ENCODE assay signal across 8 cellular contexts in genomic region chr6:57708061-57708460, GRCh38.
A peak's percentile ranks its signal among the peaks of the same experiment; 100 is the strongest.
DNase-seq lines count a peak whose midpoint lies in the region; FAIRE-seq and TF ChIP-seq lines count a peak whose summit lies in the region.
"Not testable (repeated sequence)": the region's sequence is repeated elsewhere in the genome, so short reads cannot be mapped to it uniquely, and the experiment has no call there.

No MANE protein-coding gene starts in this region.

- not testable (repeated sequence) for H2AFZ ChIP-seq in astrocyte (ENCODE audit: low read depth, low read length)

- not testable (repeated sequence) for H3K27me3 Mint-ChIP-seq in astrocyte (ENCODE audit: low read depth, unreplicated experiment)

- FAIRE-seq in RCC 7860 (lab: Jason Lieb, UNC) = not testable (repeated sequence)
- peak; percentile 54 for FAIRE-seq in astrocyte (lab: Jason Lieb, UNC)

- H4K20me1 ChIP-seq in astrocyte (ENCODE audit: insufficient read depth, low read length) = not testable (repeated sequence)

- H3K79me2 ChIP-seq in astrocyte (ENCODE audit: insufficient read depth, low read length) = not testable (repeated sequence)

- not testable (repeated sequence) for H3K9ac ChIP-seq in astrocyte (ENCODE audit: low read length)

- not testable (repeated sequence) for H3K36me3 ChIP-seq in astrocyte (ENCODE audit: insufficient read depth, low read length)

- H3K9me3 Mint-ChIP-seq in astrocyte (ENCODE audit: unreplicated experiment) = not testable (repeated sequence)

- not testable (repeated sequence) for H3K4me1 Mint-ChIP-seq in astrocyte (ENCODE audit: low read depth, unreplicated experiment)

- H3K27ac ChIP-seq in astrocyte (ENCODE audit: low read depth, low read length) = not testable (repeated sequence)

- not testable (repeated sequence) for H3K4me2 ChIP-seq in astrocyte (ENCODE audit: low read length)

- H3K27ac Mint-ChIP-seq in astrocyte (ENCODE audit: unreplicated experiment) = not testable (repeated sequence)

- H3K9me3 ChIP-seq in astrocyte (ENCODE audit: insufficient read depth, low read depth, low read length) = not testable (repeated sequence)

- not testable (repeated sequence) for TF ChIP-seq CTCF in astrocyte (IDR thresholded peaks at IDR 0.05; ENCODE audit: insufficient read depth, low read depth, low read length); fibroblast of mammary gland (conservative IDR thresholded peaks at IDR 0.05; ENCODE audit: control insufficient read depth, insufficient read depth, low read depth, low read length)

- H3K27me3 ChIP-seq in astrocyte (ENCODE audit: insufficient read depth, low read length) = not testable (repeated sequence)

- not testable (repeated sequence) for H3K4me1 ChIP-seq in astrocyte (ENCODE audit: insufficient read depth, low read length)

- DNase-seq in AG08395 (ENCODE audit: low spot score) (peak; percentile 5), ELR (ENCODE audit: low read depth) (peak; percentile 69), HPDE6-E6E7 (ENCODE audit: extremely low spot score) (peak; percentile 2), RCC 7860 (ENCODE audit: low spot score) (peak; percentile 6), fibroblast of mammary gland (ENCODE audit: low read depth) (peak; percentile 59), kidney tubule cell (ENCODE audit: low spot score) (peak; percentile 13), stromal cell of bone marrow (ENCODE audit: low read depth) (peak; percentile 43)
- not testable (repeated sequence) for DNase-seq in astrocyte (ENCODE audit: low read depth)

- H3K4me3 Mint-ChIP-seq in astrocyte (ENCODE audit: unreplicated experiment) = not testable (repeated sequence)

- not testable (repeated sequence) for H3K36me3 Mint-ChIP-seq in astrocyte (ENCODE audit: low read depth, unreplicated experiment)

- H3K4me3 ChIP-seq in astrocyte (ENCODE audit: insufficient read depth, low read depth, low read length); fibroblast of mammary gland (ENCODE audit: control insufficient read depth, low read depth, low read length): not testable (repeated sequence)
